ENCODE assay signal across 8 cellular contexts in genomic region chr14:76152333-76152681, GRCh38. TPM values are rescaled to one million over a fixed set of nuclear protein-coding genes. Genes with fewer than 3 reads are reported as not detected.
DNase-seq lines count a peak whose midpoint lies in the region; ATAC-seq and TF ChIP-seq lines count a peak whose summit lies in the region.

No MANE protein-coding gene starts in this region.

- H4K20me1 ChIP-seq in hepatocyte (ENCODE audit: insufficient read depth, poor library complexity, severe bottlenecking): peaks cover 49% of the 10 kb centered on the region

- intact Hi-C loops in ascending aorta (cut with DNase I): loop anchor here (5.0 to 10.0 kb wide), 3 partner anchors 138 to 1658 kb away; partner anchors contain the start of genes ERG28, ISCA2, NPC2 and TTLL5
- intact Hi-C loops in sigmoid colon (cut with DNase I): no loop called here

- WGBS in hepatocyte (ENCODE audit: low lambda C conversion rate, missing lambda C conversion rate): under 1% methylated on average over 16 of the region's 17 CpGs
- WGBS in sigmoid colon, 2 donors: 0 to 1% methylated on average over 17 of the region's 17 CpGs

- peak overlapping the region; percentile 83 to 87 for H3K27ac ChIP-seq in ascending aorta
- H3K27ac ChIP-seq in hepatocyte: peak overlapping the region; percentile 87
- peak overlapping the region; percentile 82 to 91 (median 88) for H3K27ac ChIP-seq in sigmoid colon

- peak; percentile 81 for ATAC-seq in GM21723 (IDR thresholded peaks at IDR 0.05; ENCODE audit: unreplicated experiment)

- TF ChIP-seq POLR2A in sigmoid colon (IDR thresholded peaks at IDR 0.05): no peak

- H3K4me1 ChIP-seq in ascending aorta (peaks cover 8 to 31% of the 10 kb centered on the region in 2 donors), hepatocyte (ENCODE audit: insufficient read depth) (peaks cover 25% of the 10 kb centered on the region), sigmoid colon (peaks cover 0 to 49% (median 48%) of the 10 kb centered on the region in 4 donors)

- H3K36me3 ChIP-seq in ascending aorta (peaks cover 9 to 12% of the 10 kb centered on the region in 2 donors), hepatocyte (replicated peaks; ENCODE audit: insufficient read depth, low read depth) (no peaks in the 10 kb centered on the region), sigmoid colon (peaks cover 0 to 14% (median 4%) of the 10 kb centered on the region in 4 donors)

- peak overlapping the region; percentile 37 for H2AFZ ChIP-seq in hepatocyte

- H3K27me3 ChIP-seq in ascending aorta (no peaks in the 10 kb centered on the region), hepatocyte (peaks cover 8% of the 10 kb centered on the region), sigmoid colon (no peaks in the 10 kb centered on the region)

- DNase-seq in ELF-1 (ENCODE audit: low read depth, low spot score) (peak; percentile 77), T-helper 22 cell (ENCODE audit: low read depth) (peak; percentile 67), ascending aorta (ENCODE audit: low spot score in 2 of 2) (peak; percentile 64 to 85), hepatocyte (ENCODE audit: low spot score) (peak; percentile 88), sigmoid colon (peak; percentile 82), NCI-H524 treated with DMSO at 0.1 percent for 48 hours (lab: John Stamatoyannopoulos, UW) (no peak)
- peak; percentile 52 for DNase-seq in Jurkat, Clone E6-1 (ENCODE audit: low read depth, low spot score)

- H3K4me2 ChIP-seq in hepatocyte: peak overlapping the region; percentile 81

- H3K9me2 ChIP-seq in hepatocyte (replicated peaks; ENCODE audit: insufficient read depth): no peaks in the 10 kb centered on the region

- no peak for TF ChIP-seq CTCF in ascending aorta (IDR thresholded peaks at IDR 0.05)
- TF ChIP-seq CTCF in hepatocyte (IDR thresholded peaks at IDR 0.05; ENCODE audit: poor library complexity): no peak
- TF ChIP-seq CTCF in sigmoid colon (IDR thresholded peaks at IDR 0.05): no peak

- H3K4me3 ChIP-seq in Jurkat, Clone E6-1 (ENCODE audit: low read length): peak overlapping the region; percentile 89
- H3K4me3 ChIP-seq in ascending aorta: peak overlapping the region; percentile 91 to 96
- peak overlapping the region; percentile 59 for H3K4me3 ChIP-seq in hepatocyte
- peak overlapping the region; percentile 61 to 97 (median 94) for H3K4me3 ChIP-seq in sigmoid colon

- H3K9me3 ChIP-seq in ascending aorta (no peaks in the 10 kb centered on the region), hepatocyte (ENCODE audit: low read depth) (no peaks in the 10 kb centered on the region), sigmoid colon (no peaks in the 10 kb centered on the region)

- no peak for TF ChIP-seq EP300 in sigmoid colon (IDR thresholded peaks at IDR 0.05)

- H3K79me2 ChIP-seq in hepatocyte: peaks cover 48% of the 10 kb centered on the region

RNA-seq across cellular contexts. Expression of gene GPATCH2L, which starts 0.6 kb away (rescaled TPM):
- 19.6 TPM for polyA plus RNA-seq in Jurkat, Clone E6-1 (2012; ENCODE audit: insufficient read depth, insufficient read length)
- total RNA-seq in ascending aorta (40.3 TPM), hepatocyte (52.9 and 60.5 TPM in 2 replicates), sigmoid colon (10 to 100 TPM; 40.7 to 76.4 (median 47.9) TPM)
- polyA plus RNA-seq in hepatocyte (16.1 and 21.4 TPM in 2 replicates), sigmoid colon (10 to 100 TPM in 1 of 3 donors, 1 to 10 TPM in 2; 1.8 to 11.4 (median 2.1) TPM)
